Comparison of ENCODE assay signal across 2 cellular contexts in the genomic region with DNA sequence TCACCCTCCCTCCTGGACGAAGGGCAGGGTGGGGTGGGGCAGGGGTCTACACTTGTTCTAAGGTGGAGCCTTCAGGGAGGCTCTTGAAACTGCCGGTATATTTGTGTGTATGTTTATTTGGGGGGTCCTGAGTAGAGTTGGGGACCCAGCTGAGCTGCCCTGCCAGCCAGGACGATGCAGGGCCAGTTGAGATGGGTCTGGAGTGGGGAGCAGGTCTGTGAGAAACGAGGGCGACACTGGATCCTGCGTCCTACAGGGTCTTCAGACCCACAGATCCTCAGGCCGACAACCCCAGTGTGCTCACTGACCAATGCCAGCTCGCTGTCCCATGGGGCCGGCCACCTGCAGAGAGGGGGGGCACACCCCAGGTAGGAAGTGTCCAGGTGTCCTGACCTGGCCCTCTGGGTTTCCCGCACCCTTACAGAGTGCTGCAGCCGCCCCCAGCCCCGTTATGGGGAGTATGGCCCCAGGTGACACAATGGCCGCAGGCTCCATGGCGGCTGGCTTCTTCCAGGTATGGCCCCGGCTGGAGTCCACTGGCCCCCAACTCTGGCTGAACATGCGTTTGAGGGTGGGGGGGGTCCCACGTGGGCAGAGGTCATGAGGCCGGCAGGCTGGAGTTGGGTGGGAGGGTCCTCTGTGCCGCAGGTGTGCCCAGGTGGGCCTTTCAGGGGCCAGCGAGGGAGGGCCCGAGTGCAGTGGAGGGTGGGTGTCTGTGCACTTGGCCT.
TF ChIP-seq lines count a peak whose summit lies in the region.

No MANE protein-coding gene starts in this region.

TF ChIP-seq in GM23338, 12 proteins besides CTCF, POLR2A, EP300 and RAD21 (continues in another document):
- TF ChIP-seq CREB1 (CRISPR knock-in tag; IDR thresholded peaks at IDR 0.05; ENCODE audit: low read depth) = no peak
- no peak for TF ChIP-seq ZNF114 (CRISPR knock-in tag; IDR thresholded peaks at IDR 0.05)
- no peak for TF ChIP-seq POLR2AphosphoS5 (IDR thresholded peaks at IDR 0.05; ENCODE audit: low read depth)
- no peak for TF ChIP-seq NANOG (IDR thresholded peaks at IDR 0.05; ENCODE audit: borderline replicate concordance)
- TF ChIP-seq EZH2 (IDR thresholded peaks at IDR 0.05; ENCODE audit: low read depth, unreplicated experiment) = no peak
- TF ChIP-seq, protein P1, sequence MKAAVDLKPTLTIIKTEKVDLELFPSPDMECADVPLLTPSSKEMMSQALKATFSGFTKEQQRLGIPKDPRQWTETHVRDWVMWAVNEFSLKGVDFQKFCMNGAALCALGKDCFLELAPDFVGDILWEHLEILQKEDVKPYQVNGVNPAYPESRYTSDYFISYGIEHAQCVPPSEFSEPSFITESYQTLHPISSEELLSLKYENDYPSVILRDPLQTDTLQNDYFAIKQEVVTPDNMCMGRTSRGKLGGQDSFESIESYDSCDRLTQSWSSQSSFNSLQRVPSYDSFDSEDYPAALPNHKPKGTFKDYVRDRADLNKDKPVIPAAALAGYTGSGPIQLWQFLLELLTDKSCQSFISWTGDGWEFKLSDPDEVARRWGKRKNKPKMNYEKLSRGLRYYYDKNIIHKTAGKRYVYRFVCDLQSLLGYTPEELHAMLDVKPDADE (IDR thresholded peaks at IDR 0.05) = no peak
- TF ChIP-seq EZH2phosphoT487 (IDR thresholded peaks at IDR 0.05; ENCODE audit: unreplicated experiment) = no peak
- TF ChIP-seq ZNF331 (CRISPR knock-in tag; IDR thresholded peaks at IDR 0.05; ENCODE audit: low read depth) = no peak
- no peak for TF ChIP-seq JUNB (IDR thresholded peaks at IDR 0.05; ENCODE audit: unreplicated experiment)
- TF ChIP-seq, protein P2, sequence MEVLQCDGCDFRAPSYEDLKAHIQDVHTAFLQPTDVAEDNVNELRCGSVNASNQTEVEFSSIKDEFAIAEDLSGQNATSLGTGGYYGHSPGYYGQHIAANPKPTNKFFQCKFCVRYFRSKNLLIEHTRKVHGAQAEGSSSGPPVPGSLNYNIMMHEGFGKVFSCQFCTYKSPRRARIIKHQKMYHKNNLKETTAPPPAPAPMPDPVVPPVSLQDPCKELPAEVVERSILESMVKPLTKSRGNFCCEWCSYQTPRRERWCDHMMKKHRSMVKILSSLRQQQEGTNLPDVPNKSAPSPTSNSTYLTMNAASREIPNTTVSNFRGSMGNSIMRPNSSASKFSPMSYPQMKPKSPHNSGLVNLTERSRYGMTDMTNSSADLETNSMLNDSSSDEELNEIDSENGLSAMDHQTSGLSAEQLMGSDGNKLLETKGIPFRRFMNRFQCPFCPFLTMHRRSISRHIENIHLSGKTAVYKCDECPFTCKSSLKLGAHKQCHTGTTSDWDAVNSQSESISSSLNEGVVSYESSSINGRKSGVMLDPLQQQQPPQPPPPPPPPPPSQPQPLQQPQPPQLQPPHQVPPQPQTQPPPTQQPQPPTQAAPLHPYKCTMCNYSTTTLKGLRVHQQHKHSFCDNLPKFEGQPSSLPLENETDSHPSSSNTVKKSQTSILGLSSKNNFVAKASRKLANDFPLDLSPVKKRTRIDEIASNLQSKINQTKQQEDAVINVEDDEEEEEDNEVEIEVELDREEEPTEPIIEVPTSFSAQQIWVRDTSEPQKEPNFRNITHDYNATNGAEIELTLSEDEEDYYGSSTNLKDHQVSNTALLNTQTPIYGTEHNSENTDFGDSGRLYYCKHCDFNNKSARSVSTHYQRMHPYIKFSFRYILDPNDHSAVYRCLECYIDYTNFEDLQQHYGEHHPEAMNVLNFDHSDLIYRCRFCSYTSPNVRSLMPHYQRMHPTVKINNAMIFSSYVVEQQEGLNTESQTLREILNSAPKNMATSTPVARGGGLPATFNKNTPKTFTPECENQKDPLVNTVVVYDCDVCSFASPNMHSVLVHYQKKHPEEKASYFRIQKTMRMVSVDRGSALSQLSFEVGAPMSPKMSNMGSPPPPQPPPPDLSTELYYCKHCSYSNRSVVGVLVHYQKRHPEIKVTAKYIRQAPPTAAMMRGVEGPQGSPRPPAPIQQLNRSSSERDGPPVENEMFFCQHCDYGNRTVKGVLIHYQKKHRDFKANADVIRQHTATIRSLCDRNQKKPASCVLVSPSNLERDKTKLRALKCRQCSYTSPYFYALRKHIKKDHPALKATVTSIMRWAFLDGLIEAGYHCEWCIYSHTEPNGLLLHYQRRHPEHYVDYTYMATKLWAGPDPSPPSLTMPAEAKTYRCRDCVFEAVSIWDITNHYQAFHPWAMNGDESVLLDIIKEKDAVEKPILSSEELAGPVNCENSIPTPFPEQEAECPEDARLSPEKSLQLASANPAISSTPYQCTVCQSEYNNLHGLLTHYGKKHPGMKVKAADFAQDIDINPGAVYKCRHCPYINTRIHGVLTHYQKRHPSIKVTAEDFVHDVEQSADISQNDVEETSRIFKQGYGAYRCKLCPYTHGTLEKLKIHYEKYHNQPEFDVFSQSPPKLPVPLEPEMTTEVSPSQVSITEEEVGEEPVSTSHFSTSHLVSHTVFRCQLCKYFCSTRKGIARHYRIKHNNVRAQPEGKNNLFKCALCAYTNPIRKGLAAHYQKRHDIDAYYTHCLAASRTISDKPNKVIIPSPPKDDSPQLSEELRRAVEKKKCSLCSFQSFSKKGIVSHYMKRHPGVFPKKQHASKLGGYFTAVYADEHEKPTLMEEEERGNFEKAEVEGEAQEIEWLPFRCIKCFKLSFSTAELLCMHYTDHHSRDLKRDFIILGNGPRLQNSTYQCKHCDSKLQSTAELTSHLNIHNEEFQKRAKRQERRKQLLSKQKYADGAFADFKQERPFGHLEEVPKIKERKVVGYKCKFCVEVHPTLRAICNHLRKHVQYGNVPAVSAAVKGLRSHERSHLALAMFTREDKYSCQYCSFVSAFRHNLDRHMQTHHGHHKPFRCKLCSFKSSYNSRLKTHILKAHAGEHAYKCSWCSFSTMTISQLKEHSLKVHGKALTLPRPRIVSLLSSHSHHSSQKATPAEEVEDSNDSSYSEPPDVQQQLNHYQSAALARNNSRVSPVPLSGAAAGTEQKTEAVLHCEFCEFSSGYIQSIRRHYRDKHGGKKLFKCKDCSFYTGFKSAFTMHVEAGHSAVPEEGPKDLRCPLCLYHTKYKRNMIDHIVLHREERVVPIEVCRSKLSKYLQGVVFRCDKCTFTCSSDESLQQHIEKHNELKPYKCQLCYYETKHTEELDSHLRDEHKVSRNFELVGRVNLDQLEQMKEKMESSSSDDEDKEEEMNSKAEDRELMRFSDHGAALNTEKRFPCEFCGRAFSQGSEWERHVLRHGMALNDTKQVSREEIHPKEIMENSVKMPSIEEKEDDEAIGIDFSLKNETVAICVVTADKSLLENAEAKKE (CRISPR knock-in tag; IDR thresholded peaks at IDR 0.05) = no peak
- no peak for TF ChIP-seq STAT1 (IDR thresholded peaks at IDR 0.05; ENCODE audit: unreplicated experiment)

TF ChIP-seq in neural cell, 6 proteins besides CTCF, POLR2A, EP300 and RAD21:
- TF ChIP-seq POLR2AphosphoS5 (IDR thresholded peaks at IDR 0.05) = no peak
- no peak for TF ChIP-seq SMC3 (conservative IDR thresholded peaks at IDR 0.05; ENCODE audit: poor library complexity)
- TF ChIP-seq MXI1 (conservative IDR thresholded peaks at IDR 0.05; ENCODE audit: poor library complexity, severe bottlenecking) = no peak
